Comparison of ENCODE assay signal across 26 cellular contexts in the genomic region with DNA sequence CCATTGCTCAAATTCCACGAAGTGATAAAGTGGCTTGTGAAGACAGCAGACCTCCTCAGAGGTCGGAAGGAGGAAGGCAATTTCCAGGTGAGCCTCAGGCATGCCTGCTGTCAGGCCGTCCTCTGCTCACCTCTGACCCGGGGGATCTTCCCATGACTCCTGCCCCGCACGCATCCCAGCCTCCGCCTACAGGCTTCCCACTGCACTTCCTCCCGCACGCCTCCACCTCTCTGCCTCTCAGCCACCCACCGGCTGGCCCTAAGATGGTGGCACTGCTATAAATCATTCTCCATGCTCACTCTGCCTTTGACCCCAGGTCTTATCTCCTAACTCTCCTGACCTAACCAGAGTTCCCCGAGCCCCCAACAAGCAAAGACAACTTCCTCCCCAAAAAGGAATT. TPM values are rescaled to one million over a fixed set of nuclear protein-coding genes. Genes with fewer than 3 reads are reported as not detected.
"Had no signal": no experiment of that assay in that cellular context is flagged by ENCODE, and none has a peak within 500 bp of the region (broad histone marks: within the 10 kb centered on the region; RNA-seq: fewer than 3 reads in every experiment).

No MANE protein-coding gene starts in this region.

- H3K4me3 ChIP-seq: coronary artery, heart right ventricle, left ventricle myocardium inferior, ovary, psoas muscle, thyroid gland had no signal

- H3K4me1 Mint-ChIP-seq: activated CD4-positive, alpha-beta T cell treated with anti-CD3 and anti-CD28 coated beads for 36 hours; activated naive CD8-positive, alpha-beta T cell treated with anti-CD3 and anti-CD28 coated beads, Interleukin-2, amount 10 ng/mL, durations not matched to agents 7 days and 5 days had no signal

- H3K27ac Mint-ChIP-seq: activated CD4-positive, alpha-beta T cell treated with anti-CD3 and anti-CD28 coated beads for 36 hours; activated naive CD8-positive, alpha-beta T cell treated with anti-CD3 and anti-CD28 coated beads, Interleukin-2, amount 10 ng/mL, durations not matched to agents 7 days and 5 days; natural killer cell treated with Interleukin-12 subunit alpha and Interleukin-12 subunit beta and Interleukin-15 and Interleukin-18, amount 100 ng/mL, for 72 hours; stimulated activated naive CD8-positive, alpha-beta T cell treated with anti-CD3 and anti-CD28 coated beads, Interleukin-15, Interleukin-2, amounts not matched to agents 100 ng/mL and 50 ng/mL, for 24 hours; T-helper 2 cell treated with Interferon-gamma antibody and Interleukin-4, amounts not matched to agents 5 μg/mL and 100 μg/mL, for 36 hours had no signal

- DNase-seq: activated CD4-positive, alpha-beta T cell treated with anti-CD3 and anti-CD28 coated beads for 36 hours; activated CD4-positive, alpha-beta T cell treated with anti-CD3 and anti-CD28 coated beads, Interleukin-2, amount 50 U/mL, for 4 hours; activated CD8-positive, alpha-beta memory T cell treated with anti-CD3 and anti-CD28 coated beads, Interleukin-2, amount 50 U/mL, for 48 hours; activated naive CD4-positive, alpha-beta T cell treated with Interleukin-2 at 50 U/mL for 16 hours; activated naive CD8-positive, alpha-beta T cell treated with anti-CD3 and anti-CD28 coated beads, Interleukin-2, amount 10 ng/mL, durations not matched to agents 7 days and 5 days; activated T-cell treated with anti-CD3 and anti-CD28 coated beads, Interleukin-2, amount 50 U/mL, for 48 hours; cerebellar nuclear complex; foreskin fibroblast; heart right ventricle; kidney glomerular epithelial cell; left ventricle myocardium inferior; midbrain; ovary; psoas muscle; right cardiac atrium; stimulated activated CD4-positive, alpha-beta T cell treated with anti-CD3 and anti-CD28 coated beads, Interleukin-1b, Interleukin-23, amount 100 ng/mL, for 48 hours; substantia nigra; thyroid gland; WERI-Rb-1 had no signal

- H3K4me3 Mint-ChIP-seq: activated CD4-positive, alpha-beta T cell treated with anti-CD3 and anti-CD28 coated beads for 36 hours; activated naive CD8-positive, alpha-beta T cell treated with anti-CD3 and anti-CD28 coated beads, Interleukin-2, amount 10 ng/mL, durations not matched to agents 7 days and 5 days; natural killer cell treated with Interleukin-12 subunit alpha and Interleukin-12 subunit beta and Interleukin-15 and Interleukin-18, amount 100 ng/mL, for 72 hours; stimulated activated naive CD8-positive, alpha-beta T cell treated with anti-CD3 and anti-CD28 coated beads, Interleukin-15, Interleukin-2, amounts not matched to agents 100 ng/mL and 50 ng/mL, for 24 hours; T-helper 2 cell treated with Interferon-gamma antibody and Interleukin-4, amounts not matched to agents 5 μg/mL and 100 μg/mL, for 36 hours had no signal

- H3K27me3 ChIP-seq: neutrophil, ovary, thyroid gland had no signal

- H3K36me3 ChIP-seq: heart right ventricle, left ventricle myocardium inferior, neutrophil, ovary, thyroid gland, WERI-Rb-1 had no signal

- H3K36me3 Mint-ChIP-seq: activated naive CD8-positive, alpha-beta T cell treated with anti-CD3 and anti-CD28 coated beads, Interleukin-2, amount 10 ng/mL, durations not matched to agents 7 days and 5 days had no signal

- H3K27me3 Mint-ChIP-seq: activated naive CD8-positive, alpha-beta T cell treated with anti-CD3 and anti-CD28 coated beads, Interleukin-2, amount 10 ng/mL, durations not matched to agents 7 days and 5 days had no signal

- ATAC-seq: activated CD4-positive, alpha-beta T cell treated with anti-CD3 and anti-CD28 coated beads for 36 hours; heart right ventricle; natural killer cell treated with Interleukin-12 subunit alpha and Interleukin-12 subunit beta and Interleukin-15 and Interleukin-18, amount 100 ng/mL, for 72 hours; right cardiac atrium had no signal

- H3K4me1 ChIP-seq: heart right ventricle, left ventricle myocardium inferior, thyroid gland had no signal

- H3K9me3 ChIP-seq: neutrophil, psoas muscle, thyroid gland had no signal

- H3K27ac ChIP-seq: coronary artery, epithelial cell of prostate, heart right ventricle, left ventricle myocardium inferior, neutrophil, ovary, psoas muscle, thyroid gland, WERI-Rb-1 had no signal

RNA-seq across cellular contexts. Expression of a gene that starts 49.4 kb away (rescaled TPM):
- total RNA-seq: activated CD4-positive, alpha-beta T cell treated with anti-CD3 and anti-CD28 coated beads for 36 hours; activated CD8-positive, alpha-beta memory T cell treated with anti-CD3 and anti-CD28 coated beads for 36 hours; activated naive CD8-positive, alpha-beta T cell treated with anti-CD3 and anti-CD28 coated beads, Interleukin-2, amount 10 ng/mL, durations not matched to agents 7 days and 5 days; natural killer cell treated with Interleukin-12 subunit alpha and Interleukin-12 subunit beta and Interleukin-15 and Interleukin-18, amount 100 ng/mL, for 72 hours had no signal
